ENCODE assay signal across 19 cellular contexts in genomic region chr9:19136129-19136528, GRCh38.
"Had no signal": no experiment of that assay in that cellular context is flagged by ENCODE, and none has a peak within 500 bp of the region (broad histone marks: within the 10 kb centered on the region; RNA-seq: fewer than 3 reads in every experiment).

No MANE protein-coding gene starts in this region.

- H3K36me3 Mint-ChIP-seq: activated CD8-positive, alpha-beta memory T cell treated with anti-CD3 and anti-CD28 coated beads, Interleukin-2, amount 10 ng/mL, durations not matched to agents 7 days and 5 days; activated naive CD4-positive, alpha-beta T cell treated with anti-CD3 and anti-CD28 coated beads, Interleukin-2, amount 50 U/mL, for 72 hours; immature natural killer cell; memory B cell had no signal

- H3K27ac Mint-ChIP-seq: activated CD4-positive, alpha-beta T cell treated with anti-CD3 and anti-CD28 coated beads, Interleukin-2, amount 10 ng/mL, durations not matched to agents 7 days and 5 days; activated CD8-positive, alpha-beta memory T cell treated with anti-CD3 and anti-CD28 coated beads, Interleukin-2, amount 10 ng/mL, durations not matched to agents 7 days and 5 days; activated CD8-positive, alpha-beta T cell treated with anti-CD3 and anti-CD28 coated beads for 36 hours; memory B cell; stimulated activated naive CD8-positive, alpha-beta T cell treated with anti-CD3 and anti-CD28 coated beads, Interleukin-15, amount 100 ng/mL, for 72 hours had no signal

- H3K4me1 Mint-ChIP-seq: immature natural killer cell, memory B cell had no signal

- ATAC-seq: activated CD8-positive, alpha-beta memory T cell treated with anti-CD3 and anti-CD28 coated beads, Interleukin-2, amount 10 ng/mL, durations not matched to agents 7 days and 5 days; activated CD8-positive, alpha-beta T cell treated with anti-CD3 and anti-CD28 coated beads for 36 hours; activated naive CD4-positive, alpha-beta T cell treated with anti-CD3 and anti-CD28 coated beads, Interleukin-2, amount 50 U/mL, for 72 hours; esophagus mucosa; stimulated activated naive CD8-positive, alpha-beta T cell treated with anti-CD3 and anti-CD28 coated beads, Interleukin-15, amount 100 ng/mL, for 72 hours had no signal

- H3K4me3 Mint-ChIP-seq: activated CD4-positive, alpha-beta T cell treated with anti-CD3 and anti-CD28 coated beads, Interleukin-2, amount 10 ng/mL, durations not matched to agents 7 days and 5 days; activated CD8-positive, alpha-beta memory T cell treated with anti-CD3 and anti-CD28 coated beads, Interleukin-2, amount 10 ng/mL, durations not matched to agents 7 days and 5 days; activated CD8-positive, alpha-beta T cell treated with anti-CD3 and anti-CD28 coated beads for 36 hours; immature natural killer cell; memory B cell; stimulated activated naive CD8-positive, alpha-beta T cell treated with anti-CD3 and anti-CD28 coated beads, Interleukin-15, amount 100 ng/mL, for 72 hours had no signal

- H3K9me3 Mint-ChIP-seq: activated CD4-positive, alpha-beta T cell treated with anti-CD3 and anti-CD28 coated beads, Interleukin-2, amount 10 ng/mL, durations not matched to agents 7 days and 5 days; activated CD8-positive, alpha-beta T cell treated with anti-CD3 and anti-CD28 coated beads for 36 hours; activated naive CD4-positive, alpha-beta T cell treated with anti-CD3 and anti-CD28 coated beads, Interleukin-2, amount 50 U/mL, for 72 hours; memory B cell; stimulated activated naive CD8-positive, alpha-beta T cell treated with anti-CD3 and anti-CD28 coated beads, Interleukin-15, amount 100 ng/mL, for 72 hours had no signal

- DNase-seq: activated CD4-positive, alpha-beta T cell treated with anti-CD3 and anti-CD28 coated beads, Interleukin-2, amount 10 ng/mL, durations not matched to agents 7 days and 5 days; activated CD4-positive, CD25-positive, alpha-beta regulatory T cell treated with anti-CD3 and anti-CD28 coated beads, Interleukin-2, amount 50 U/mL, for 72 hours; activated CD8-positive, alpha-beta memory T cell treated with anti-CD3 and anti-CD28 coated beads, Interleukin-2, amount 10 ng/mL, durations not matched to agents 7 days and 5 days; activated CD8-positive, alpha-beta T cell treated with anti-CD3 and anti-CD28 coated beads for 36 hours; activated gamma-delta T cell treated with Interleukin-2 at 50 U/mL for 16 hours; activated T-cell treated with anti-CD3 and anti-CD28 coated beads for 4 hours; adrenal gland; central memory CD4-positive, alpha-beta T cell; dermis blood vessel endothelial cell; effector CD8-positive, alpha-beta T cell; foreskin melanocyte; immature natural killer cell; posterior cingulate gyrus; right lobe of liver; stimulated activated CD4-positive, alpha-beta T cell treated with anti-CD3 and anti-CD28 coated beads, Interleukin-1b, Interleukin-23, amount 100 ng/mL, for 48 hours; stimulated activated naive CD8-positive, alpha-beta T cell treated with anti-CD3 and anti-CD28 coated beads, Interleukin-15, amount 100 ng/mL, for 72 hours had no signal

- H3K27me3 Mint-ChIP-seq: activated CD4-positive, alpha-beta T cell treated with anti-CD3 and anti-CD28 coated beads, Interleukin-2, amount 10 ng/mL, durations not matched to agents 7 days and 5 days; activated CD8-positive, alpha-beta memory T cell treated with anti-CD3 and anti-CD28 coated beads, Interleukin-2, amount 10 ng/mL, durations not matched to agents 7 days and 5 days; activated CD8-positive, alpha-beta T cell treated with anti-CD3 and anti-CD28 coated beads for 36 hours; stimulated activated naive CD8-positive, alpha-beta T cell treated with anti-CD3 and anti-CD28 coated beads, Interleukin-15, amount 100 ng/mL, for 72 hours had no signal
